In genomic region chr14:61281911-61282310, GRCh38 we compare ENCODE assay signal across 12 cellular contexts. TPM values are rescaled to one million over a fixed set of nuclear protein-coding genes. Genes with fewer than 3 reads are reported as not detected.
DNase-seq lines count a peak whose midpoint lies in the region; ATAC-seq, FAIRE-seq and TF ChIP-seq lines count a peak whose summit lies in the region.
"Had no signal": no experiment of that assay in that cellular context is flagged by ENCODE, and none has a peak within 500 bp of the region (broad histone marks: within the 10 kb centered on the region; RNA-seq: fewer than 3 reads in every experiment).

No MANE protein-coding gene starts in this region.

- H3K27me3 ChIP-seq in muscle layer of duodenum (ENCODE audit: low read depth, low read length): no peaks in the 10 kb centered on the region
- H3K27me3 ChIP-seq in vagina: no peaks in the 10 kb centered on the region
- H3K27me3 ChIP-seq: BLaER1 treated with 17β-estradiol and CSF1 and Interleukin-3, amounts not matched to agents 10 nM and 100 nM had no signal

- intact Hi-C loops in left ventricle myocardium superior (cut with micrococcal nuclease): loop anchor here (10.0 kb wide), 1 partner anchor 853 kb away; no protein-coding TSS in a partner anchor
- intact Hi-C loops in cardiac septum (cut with DNase I): no loop called here
- intact Hi-C loops in vagina (cut with DNase I): no loop called here

- ATAC-seq in left ventricle myocardium superior (peak; percentile 29), HG02885 (IDR thresholded peaks at IDR 0.05; ENCODE audit: poor library complexity, unreplicated experiment) (no peak)

- H3K4me1 ChIP-seq in muscle layer of duodenum (ENCODE audit: control insufficient read depth in 1 of 2, insufficient read depth in 2 of 2, low read length in 2 of 2): peaks cover 0 to 13% of the 10 kb centered on the region in 2 donors
- H3K4me1 ChIP-seq in vagina: peaks cover 14% of the 10 kb centered on the region

- H3K36me3 ChIP-seq in muscle layer of duodenum (ENCODE audit: control insufficient read depth in 1 of 2, insufficient read depth in 2 of 2, low read length in 2 of 2) (no peaks in the 10 kb centered on the region), vagina (no peaks in the 10 kb centered on the region)
- H3K36me3 ChIP-seq: BLaER1 treated with 17β-estradiol and CSF1 and Interleukin-3, amounts not matched to agents 10 nM and 100 nM; ovary had no signal

- H3K4me3 ChIP-seq in muscle layer of duodenum (ENCODE audit: low read depth in 1 of 2, low read length in 2 of 2) (no peak overlapping the region), vagina (peak overlapping the region in 1 of 2 donors; percentile 70)
- H3K4me3 ChIP-seq: BLaER1 treated with 17β-estradiol and CSF1 and Interleukin-3, amounts not matched to agents 10 nM and 100 nM had no signal

- H3K27ac ChIP-seq in muscle layer of duodenum (ENCODE audit: low read length): peak overlapping the region; percentile 67
- peak overlapping the region; percentile 96 for H3K27ac ChIP-seq in vagina
- H3K27ac ChIP-seq: BLaER1 treated with 17β-estradiol and CSF1 and Interleukin-3, amounts not matched to agents 10 nM and 100 nM had no signal

- peak; percentile 5 for FAIRE-seq in colon (lab: Jason Lieb, UNC)

- no peak for TF ChIP-seq CTCF in vagina (IDR thresholded peaks at IDR 0.05)

- H3K9me3 ChIP-seq in muscle layer of duodenum (ENCODE audit: control insufficient read depth in 1 of 2, low read length in 2 of 2) (no peaks in the 10 kb centered on the region), vagina (no peaks in the 10 kb centered on the region)

- no peak for TF ChIP-seq POLR2A in vagina (IDR thresholded peaks at IDR 0.05)

- DNase-seq in left ventricle myocardium superior: no peak
- DNase-seq in cardiac septum (ENCODE audit: low spot score): no peak
- DNase-seq in vagina (ENCODE audit: extremely low spot score in 2 of 2): peak in 1 of 2 donors; percentile 18
- DNase-seq in SKM-1 (lab: John Stamatoyannopoulos, UW; ENCODE audit: unreplicated experiment): no peak
- DNase-seq in SKM-1 treated with dmso at 0.1 percent for 144 hours (lab: John Stamatoyannopoulos, UW; ENCODE audit: unreplicated experiment): no peak
- DNase-seq: activated T-cell treated with anti-CD3 and anti-CD28 coated beads, Interleukin-2, amount 50 U/mL, for 4 hours; KG1 had no signal

RNA-seq across cellular contexts. Expression of gene TMEM30B, which starts 0.8 kb away (rescaled TPM):
- total RNA-seq in left ventricle myocardium superior (0.42 TPM), cardiac septum (5.2 TPM), vagina (22.6 TPM)

RNA-seq across cellular contexts. Expression of gene PRKCH, which starts 39.5 kb away (rescaled TPM):
- total RNA-seq in left ventricle myocardium superior (15.9 TPM), cardiac septum (17.0 TPM), vagina (43.0 TPM)
